1 cellular context compared by ENCODE assay signal in genomic region chr4:5957091-5957490, GRCh38.
TF ChIP-seq lines count a peak whose summit lies in the region.

No MANE protein-coding gene starts in this region.

TF ChIP-seq in IMR-90, 13 proteins besides CTCF, POLR2A, EP300 and RAD21 (continued from another document):
- TF ChIP-seq MAFK (IDR thresholded peaks at IDR 0.05; ENCODE audit: low read depth, low read length) = no peak
- no peak for TF ChIP-seq CEBPB (IDR thresholded peaks at IDR 0.05; ENCODE audit: low read depth, low read length)
- TF ChIP-seq BHLHE40 (IDR thresholded peaks at IDR 0.05; ENCODE audit: low read depth, low read length) = no peak
